8 cellular contexts compared by ENCODE assay signal in the genomic region with DNA sequence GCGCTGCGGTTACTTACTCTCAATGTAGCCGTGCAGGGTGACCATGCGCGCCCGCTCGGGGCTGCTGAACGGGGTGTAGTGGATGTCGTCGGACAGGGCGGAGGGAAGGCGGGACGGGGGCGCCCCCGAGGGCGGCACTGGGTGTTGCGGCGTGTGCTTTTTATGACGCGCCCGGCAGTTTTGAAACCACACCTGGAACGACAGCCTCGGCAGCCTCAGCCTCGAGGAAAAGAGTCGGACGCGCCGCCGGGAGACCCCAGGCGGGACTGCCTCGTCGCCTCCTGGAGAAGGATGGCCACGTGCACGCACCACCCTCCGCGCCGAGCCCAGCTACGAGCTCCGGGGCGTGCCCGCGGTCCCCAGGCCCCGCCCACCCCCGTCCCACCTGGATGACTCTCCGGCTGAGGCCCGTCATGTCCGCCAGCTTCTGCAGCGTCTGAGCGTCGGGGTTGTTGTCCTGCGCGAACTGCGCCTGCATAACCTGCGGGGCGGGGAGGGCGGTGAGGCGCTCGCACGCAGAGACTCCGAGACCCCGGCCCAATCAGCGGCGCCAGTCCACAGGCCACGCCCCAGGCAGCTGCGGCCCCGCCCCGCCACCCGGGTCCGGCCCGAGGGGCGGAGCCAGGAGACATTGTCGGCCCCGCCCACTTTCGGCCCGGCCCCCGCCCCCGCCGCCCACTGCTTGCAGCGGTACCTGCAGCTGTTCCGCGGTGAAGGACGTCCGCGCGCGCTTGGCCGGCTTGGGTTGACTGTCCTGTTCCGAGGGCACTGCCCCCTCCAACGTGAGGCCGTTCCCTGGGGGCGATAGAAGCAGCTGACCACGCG. TPM values are rescaled to one million over a fixed set of nuclear protein-coding genes. Genes with fewer than 3 reads are reported as not detected.
DNase-seq lines count a peak whose midpoint lies in the region; ATAC-seq and TF ChIP-seq lines count a peak whose summit lies in the region.

No MANE protein-coding gene starts in this region.

- ATAC-seq in HG02885 (IDR thresholded peaks at IDR 0.05; ENCODE audit: poor library complexity, unreplicated experiment) (peak; percentile 74), HG02840 (IDR thresholded peaks at IDR 0.05; ENCODE audit: low FRiP score, unreplicated experiment) (no peak)

- H3K4me3 ChIP-seq in fibroblast of the aortic adventitia (ENCODE audit: low read depth, low read length): peak overlapping the region; percentile 48

- DNase-seq in DMS 273 treated with DMSO at 0.1 percent for 48 hours (lab: John Stamatoyannopoulos, UW): peak; percentile 44
- peak; percentile 75 for DNase-seq in NCI-H345 treated with DMSO at 0.1 percent for 48 hours (lab: John Stamatoyannopoulos, UW; ENCODE audit: unreplicated experiment)
- DNase-seq in activated CD8-positive, alpha-beta memory T cell treated with anti-CD3 and anti-CD28 coated beads, Interleukin-2, amount 50 U/mL, for 4 hours: peak; percentile 31
- no peak for DNase-seq in fibroblast of the aortic adventitia (ENCODE audit: low read depth)
- DNase-seq in posterior vena cava (ENCODE audit: low spot score): peak; percentile 77
- no peak for DNase-seq in pons (ENCODE audit: low spot score)

- no peak for TF ChIP-seq CTCF in fibroblast of the aortic adventitia (IDR thresholded peaks at IDR 0.05; ENCODE audit: insufficient read depth, low read length)

- intact Hi-C loops in posterior vena cava (cut with DNase I): no loop called here

RNA-seq across cellular contexts. Expression of gene LHX6, which starts 15.0 kb away (rescaled TPM):
- total RNA-seq in fibroblast of the aortic adventitia (ENCODE audit: low replicate concordance) (not detected in 2 replicates), posterior vena cava (10 to 100 TPM in 1 of 2 donors, 1 to 10 TPM in 1; 8.3 to 23.6 TPM)

RNA-seq across cellular contexts. Expression of gene RBM18, which starts 50.8 kb away (rescaled TPM):
- 4.3 and 13.0 TPM in 2 replicates for total RNA-seq in fibroblast of the aortic adventitia (ENCODE audit: low replicate concordance)
- total RNA-seq in posterior vena cava: 10 to 100 TPM; 18.9 to 19.2 TPM

RNA-seq across cellular contexts. Expression of gene MRRF, which starts 50.9 kb away (rescaled TPM):
- total RNA-seq in fibroblast of the aortic adventitia (ENCODE audit: low replicate concordance) (40.0 and 43.2 TPM in 2 replicates), posterior vena cava (10 to 100 TPM; 23.8 to 27.7 TPM)

RNA-seq across cellular contexts. Expression of gene MORN5, which starts 54.1 kb away (rescaled TPM):
- not detected in 2 replicates for total RNA-seq in fibroblast of the aortic adventitia (ENCODE audit: low replicate concordance)
- total RNA-seq in posterior vena cava: 1 to 10 TPM in 1 of 2 donors, under 1 TPM in 1; 0.95 to 1.5 TPM

RNA-seq across cellular contexts. Expression of gene NDUFA8, which starts 54.2 kb away (rescaled TPM):
- 23.5 and 25.2 TPM in 2 replicates for total RNA-seq in fibroblast of the aortic adventitia (ENCODE audit: low replicate concordance)
- 10 to 100 TPM; 36.5 to 38.2 TPM for total RNA-seq in posterior vena cava

Comparison
In these comparisons a context has a peak if more than half of its experiments do, and no peak if none do; other contexts are left out.
1. DNase-seq: peak in DMS 273 treated with DMSO at 0.1 percent for 48 hours (single experiment), NCI-H345 treated with DMSO at 0.1 percent for 48 hours (single experiment), activated CD8-positive, alpha-beta memory T cell treated with anti-CD3 and anti-CD28 coated beads, Interleukin-2, amount 50 U/mL, for 4 hours (single experiment) and posterior vena cava (single experiment); none in fibroblast of the aortic adventitia (single experiment) and pons (single experiment).